In the genomic region with DNA sequence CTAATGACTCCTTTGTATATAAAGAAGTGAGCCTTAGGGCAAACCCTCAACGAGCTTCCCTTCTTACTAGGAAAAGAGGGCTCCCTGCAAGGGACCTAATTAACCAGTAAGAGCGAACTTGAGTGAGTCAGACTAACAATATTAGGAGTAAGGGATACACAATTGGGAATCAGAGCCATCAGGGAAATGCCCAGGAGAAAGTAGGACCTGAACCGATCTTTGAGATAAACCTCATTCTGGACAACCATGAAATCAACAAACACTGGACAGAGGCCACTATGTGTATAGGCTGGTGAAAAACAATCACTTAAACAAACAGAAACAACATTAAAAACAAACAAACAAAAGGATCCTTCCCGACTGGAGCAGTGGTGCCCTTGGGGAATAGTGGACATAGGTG, we compare ENCODE assay signal across 34 cellular contexts.
"Had no signal": no experiment of that assay in that cellular context is flagged by ENCODE, and none has a peak within 500 bp of the region (broad histone marks: within the 10 kb centered on the region; RNA-seq: fewer than 3 reads in every experiment).

No MANE protein-coding gene starts in this region.

- FAIRE-seq: astrocyte had no signal

- H3K36me3 Mint-ChIP-seq: activated CD4-positive, alpha-beta memory T cell treated with anti-CD3 and anti-CD28 coated beads for 36 hours; activated naive CD4-positive, alpha-beta T cell treated with anti-CD3 and anti-CD28 coated beads, Interleukin-2, amount 50 U/mL, for 72 hours; activated naive CD8-positive, alpha-beta T cell treated with anti-CD3 and anti-CD28 coated beads for 36 hours had no signal

- H3K27ac Mint-ChIP-seq: activated B cell treated with CpG ODN at 0.5 μM for 24 hours; activated CD4-positive, alpha-beta memory T cell treated with anti-CD3 and anti-CD28 coated beads for 36 hours; activated CD4-positive, alpha-beta T cell treated with anti-CD3 and anti-CD28 coated beads, Interleukin-2, amount 10 ng/mL, durations not matched to agents 24 days and 14 days; activated CD8-positive, alpha-beta T cell treated with anti-CD3 and anti-CD28 coated beads for 36 hours; activated naive CD4-positive, alpha-beta T cell treated with anti-CD3 and anti-CD28 coated beads for 36 hours; activated naive CD4-positive, alpha-beta T cell treated with anti-CD3 and anti-CD28 coated beads, Interleukin-2, amount 50 U/mL, for 72 hours; activated naive CD8-positive, alpha-beta T cell treated with anti-CD3 and anti-CD28 coated beads for 36 hours; activated T-cell treated with anti-CD3 and anti-CD28 coated beads, Interleukin-2, amount 50 U/mL, for 72 hours; activated T-helper 1 cell treated with anti-CD3 and anti-CD28 coated beads, Interleukin-12 subunit alpha, Interleukin-12 subunit beta, Interleukin-2, Interleukin-4 antibody, amounts not matched to agents 30 ng/mL and 10 ng/mL and 1 ng/mL, durations not matched to agents 14 hours and 24 hours and 36 hours; activated T-helper 17 cell treated with anti-CD3 and anti-CD28 coated beads, Interleukin-2, amount 50 U/mL, for 72 hours; T-helper 2 cell treated with Interferon-gamma antibody and Interleukin-4, amounts not matched to agents 5 μg/mL and 100 μg/mL, for 36 hours had no signal

- H3K27ac ChIP-seq: adrenal gland, body of pancreas, brain microvascular endothelial cell, breast epithelium, VCaP had no signal

- H3K36me3 ChIP-seq: adrenal gland, brain microvascular endothelial cell, breast epithelium had no signal

- H3K4me3 ChIP-seq: adrenal gland, body of pancreas, breast epithelium had no signal

- H3K9me3 Mint-ChIP-seq: activated B cell treated with CpG ODN at 0.5 μM for 24 hours; activated CD4-positive, alpha-beta memory T cell treated with anti-CD3 and anti-CD28 coated beads for 36 hours; activated CD4-positive, alpha-beta T cell treated with anti-CD3 and anti-CD28 coated beads, Interleukin-2, amount 10 ng/mL, durations not matched to agents 24 days and 14 days; activated CD8-positive, alpha-beta T cell treated with anti-CD3 and anti-CD28 coated beads for 36 hours; activated naive CD4-positive, alpha-beta T cell treated with anti-CD3 and anti-CD28 coated beads for 36 hours; activated naive CD4-positive, alpha-beta T cell treated with anti-CD3 and anti-CD28 coated beads, Interleukin-2, amount 50 U/mL, for 72 hours; activated naive CD8-positive, alpha-beta T cell treated with anti-CD3 and anti-CD28 coated beads for 36 hours; activated T-cell treated with anti-CD3 and anti-CD28 coated beads, Interleukin-2, amount 50 U/mL, for 4 hours; activated T-cell treated with anti-CD3 and anti-CD28 coated beads, Interleukin-2, amount 50 U/mL, for 72 hours; activated T-helper 1 cell treated with anti-CD3 and anti-CD28 coated beads, Interleukin-12 subunit alpha, Interleukin-12 subunit beta, Interleukin-2, Interleukin-4 antibody, amounts not matched to agents 30 ng/mL and 10 ng/mL and 1 ng/mL, durations not matched to agents 14 hours and 24 hours and 36 hours; activated T-helper 17 cell treated with anti-CD3 and anti-CD28 coated beads, Interleukin-2, amount 50 U/mL, for 72 hours; T-helper 2 cell treated with Interferon-gamma antibody and Interleukin-4, amounts not matched to agents 5 μg/mL and 100 μg/mL, for 36 hours had no signal

- H3K9me3 ChIP-seq: adrenal gland, body of pancreas, breast epithelium had no signal

- H3K4me3 Mint-ChIP-seq: activated B cell treated with CpG ODN at 0.5 μM for 24 hours; activated CD4-positive, alpha-beta memory T cell treated with anti-CD3 and anti-CD28 coated beads for 36 hours; activated CD4-positive, alpha-beta T cell treated with anti-CD3 and anti-CD28 coated beads, Interleukin-2, amount 10 ng/mL, durations not matched to agents 24 days and 14 days; activated CD8-positive, alpha-beta T cell treated with anti-CD3 and anti-CD28 coated beads for 36 hours; activated naive CD4-positive, alpha-beta T cell treated with anti-CD3 and anti-CD28 coated beads for 36 hours; activated naive CD8-positive, alpha-beta T cell treated with anti-CD3 and anti-CD28 coated beads for 36 hours; activated T-cell treated with anti-CD3 and anti-CD28 coated beads, Interleukin-2, amount 50 U/mL, for 4 hours; activated T-cell treated with anti-CD3 and anti-CD28 coated beads, Interleukin-2, amount 50 U/mL, for 72 hours; activated T-helper 1 cell treated with anti-CD3 and anti-CD28 coated beads, Interleukin-12 subunit alpha, Interleukin-12 subunit beta, Interleukin-2, Interleukin-4 antibody, amounts not matched to agents 30 ng/mL and 10 ng/mL and 1 ng/mL, durations not matched to agents 14 hours and 24 hours and 36 hours; activated T-helper 17 cell treated with anti-CD3 and anti-CD28 coated beads, Interleukin-2, amount 50 U/mL, for 72 hours; T-helper 2 cell treated with Interferon-gamma antibody and Interleukin-4, amounts not matched to agents 5 μg/mL and 100 μg/mL, for 36 hours had no signal

- H3K4me1 Mint-ChIP-seq: activated B cell treated with CpG ODN at 0.5 μM for 24 hours; activated CD4-positive, alpha-beta T cell treated with anti-CD3 and anti-CD28 coated beads, Interleukin-2, amount 10 ng/mL, durations not matched to agents 24 days and 14 days; activated naive CD8-positive, alpha-beta T cell treated with anti-CD3 and anti-CD28 coated beads for 36 hours; activated T-helper 17 cell treated with anti-CD3 and anti-CD28 coated beads, Interleukin-2, amount 50 U/mL, for 72 hours had no signal

- ATAC-seq: activated CD8-positive, alpha-beta T cell treated with anti-CD3 and anti-CD28 coated beads for 36 hours; activated naive CD4-positive, alpha-beta T cell treated with anti-CD3 and anti-CD28 coated beads, Interleukin-2, amount 50 U/mL, for 72 hours; activated T-cell treated with anti-CD3 and anti-CD28 coated beads, Interleukin-2, amount 50 U/mL, for 4 hours; activated T-cell treated with anti-CD3 and anti-CD28 coated beads, Interleukin-2, amount 50 U/mL, for 72 hours; activated T-helper 17 cell treated with anti-CD3 and anti-CD28 coated beads, Interleukin-2, amount 50 U/mL, for 72 hours; body of pancreas had no signal

- H3K4me1 ChIP-seq: adrenal gland, body of pancreas, breast epithelium had no signal

- H3K27me3 ChIP-seq: adrenal gland, body of pancreas, brain microvascular endothelial cell, breast epithelium had no signal

- DNase-seq: activated B cell treated with CpG ODN at 0.5 μM for 24 hours; activated CD4-positive, alpha-beta memory T cell treated with anti-CD3 and anti-CD28 coated beads for 36 hours; activated CD4-positive, alpha-beta T cell treated with anti-CD3 and anti-CD28 coated beads for 4 hours; activated CD4-positive, alpha-beta T cell treated with anti-CD3 and anti-CD28 coated beads, Interleukin-2, amount 10 ng/mL, durations not matched to agents 24 days and 14 days; activated CD4-positive, alpha-beta T cell treated with anti-CD3 and anti-CD28 coated beads, Interleukin-2, amount 50 U/mL, for 1 hour; activated CD4-positive, alpha-beta T cell treated with anti-CD3 and anti-CD28 coated beads, Interleukin-2, amount 50 U/mL, for 4 hours; activated CD4-positive, CD25-positive, alpha-beta regulatory T cell treated with anti-CD3 and anti-CD28 coated beads, Interleukin-2, amount 50 U/mL, for 72 hours; activated CD8-positive, alpha-beta memory T cell treated with anti-CD3 and anti-CD28 coated beads, Interleukin-2, amount 50 U/mL, for 4 hours; activated CD8-positive, alpha-beta T cell treated with anti-CD3 and anti-CD28 coated beads for 36 hours; activated effector memory CD4-positive, alpha-beta T cell treated with anti-CD3 and anti-CD28 coated beads, Interleukin-2, amount 50 U/mL, for 16 hours; activated gamma-delta T cell treated with Interleukin-2 at 50 U/mL for 16 hours; activated naive CD4-positive, alpha-beta T cell; activated naive CD4-positive, alpha-beta T cell treated with anti-CD3 and anti-CD28 coated beads for 36 hours; activated naive CD4-positive, alpha-beta T cell treated with anti-CD3 and anti-CD28 coated beads, Interleukin-2, amount 50 U/mL, for 16 hours; activated naive CD8-positive, alpha-beta T cell treated with anti-CD3 and anti-CD28 coated beads for 36 hours; activated T-cell treated with anti-CD3 and anti-CD28 coated beads for 4 hours; activated T-cell treated with anti-CD3 and anti-CD28 coated beads, Interleukin-2, amount 50 U/mL, for 1 hour; activated T-cell treated with anti-CD3 and anti-CD28 coated beads, Interleukin-2, amount 50 U/mL, for 4 hours; activated T-cell treated with anti-CD3 and anti-CD28 coated beads, Interleukin-2, amount 50 U/mL, for 72 hours; adrenal gland; amniotic stem cell; aorta; body of pancreas; brain microvascular endothelial cell; central memory CD4-positive, alpha-beta T cell; T-helper 2 cell; T-helper 9 cell had no signal
